In the genomic region with DNA sequence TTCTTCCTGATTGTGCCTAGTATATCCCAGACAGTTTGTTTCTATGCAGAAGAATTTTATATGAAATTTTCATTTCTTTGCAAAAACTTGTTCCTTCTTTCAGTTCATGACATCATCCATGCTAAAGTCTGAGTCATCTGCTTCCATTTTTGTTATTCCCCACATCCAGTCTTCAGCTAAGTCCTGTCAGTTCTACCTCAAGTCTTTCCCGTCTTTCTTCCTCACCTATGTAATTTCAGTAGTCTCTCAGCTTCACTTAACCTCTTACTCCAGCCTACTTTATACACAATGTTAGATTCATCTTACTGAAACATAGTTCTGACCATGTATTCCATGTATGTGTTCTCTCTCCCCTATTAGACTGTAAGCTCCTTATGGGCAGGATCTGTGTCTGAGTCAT, we compare ENCODE assay signal across 1 cellular context.
TF ChIP-seq lines count a peak whose summit lies in the region.

No MANE protein-coding gene starts in this region.

TF ChIP-seq in IMR-90, 13 proteins besides CTCF, POLR2A, EP300 and RAD21:
- TF ChIP-seq BHLHE40 (IDR thresholded peaks at IDR 0.05; ENCODE audit: low read depth, low read length) (no peak), MXI1 (IDR thresholded peaks at IDR 0.05; ENCODE audit: borderline replicate concordance, low read depth, low read length) (no peak), FOS (IDR thresholded peaks at IDR 0.05; ENCODE audit: low read depth, low read length) (no peak), RCOR1 (IDR thresholded peaks at IDR 0.05; ENCODE audit: insufficient replicate concordance, low read length) (no peak), MAZ (IDR thresholded peaks at IDR 0.05; ENCODE audit: borderline replicate concordance, low read depth, low read length) (no peak), USF2 (IDR thresholded peaks at IDR 0.05; ENCODE audit: low read depth, low read length) (no peak), RFX5 (IDR thresholded peaks at IDR 0.05; ENCODE audit: low read depth, low read length) (no peak), MAFK (IDR thresholded peaks at IDR 0.05; ENCODE audit: low read depth, low read length) (no peak), ELK1 (IDR thresholded peaks at IDR 0.05; ENCODE audit: borderline replicate concordance, low read depth, low read length) (no peak), NFE2L2 (IDR thresholded peaks at IDR 0.05; ENCODE audit: low read depth, low read length) (no peak), CHD1 (IDR thresholded peaks at IDR 0.05; ENCODE audit: low read depth, low read length) (no peak), SMC3 (IDR thresholded peaks at IDR 0.05; ENCODE audit: low read depth, low read length) (no peak), CEBPB (IDR thresholded peaks at IDR 0.05; ENCODE audit: low read depth, low read length) (no peak)
